Comparison of ENCODE assay signal across 27 cellular contexts in the genomic region with DNA sequence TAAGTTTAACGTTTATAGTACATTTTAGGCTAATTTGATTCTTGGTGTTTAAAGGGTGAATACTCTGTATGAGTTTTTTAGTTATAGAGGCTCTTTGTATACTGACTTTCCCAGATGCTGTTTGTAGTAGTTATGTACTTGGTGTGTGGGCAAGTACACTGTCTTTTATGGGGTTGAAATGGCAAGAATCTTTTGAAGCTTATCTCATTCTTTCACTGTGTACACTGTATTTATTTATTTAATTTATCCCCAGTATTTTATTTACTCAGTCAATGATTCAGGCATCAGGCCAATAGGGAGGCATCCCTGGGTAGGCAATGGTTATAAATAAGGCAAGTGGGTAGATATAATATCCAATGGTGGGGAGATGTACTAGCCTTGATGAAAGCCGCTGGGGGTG.
"Had no signal": no experiment of that assay in that cellular context is flagged by ENCODE, and none has a peak within 500 bp of the region (broad histone marks: within the 10 kb centered on the region; RNA-seq: fewer than 3 reads in every experiment).

No MANE protein-coding gene starts in this region.

- H3K4me3 Mint-ChIP-seq: activated CD8-positive, alpha-beta T cell treated with anti-CD3 and anti-CD28 coated beads, Interleukin-2, amount 10 ng/mL, durations not matched to agents 7 days and 5 days; activated naive CD4-positive, alpha-beta T cell treated with anti-CD3 and anti-CD28 coated beads, Interleukin-2, amount 50 U/mL, for 24 hours; activated T-cell treated with anti-CD3 and anti-CD28 coated beads, Interleukin-2, amount 50 U/mL, for 24 hours; activated T-helper 1 cell treated with anti-CD3 and anti-CD28 coated beads, Interleukin-12 subunit alpha, Interleukin-12 subunit beta, Interleukin-2, Interleukin-4 antibody, amounts not matched to agents 30 ng/mL and 10 ng/mL and 1 ng/mL, durations not matched to agents 14 hours and 24 hours and 36 hours; T-helper 17 cell; WTC11 had no signal

- ATAC-seq: activated CD8-positive, alpha-beta T cell treated with anti-CD3 and anti-CD28 coated beads, Interleukin-2, amount 10 ng/mL, durations not matched to agents 7 days and 5 days; T-helper 17 cell had no signal

- H3K4me3 ChIP-seq: MG63 had no signal

- H3K36me3 ChIP-seq: MG63 had no signal

- H3K36me3 Mint-ChIP-seq: activated naive CD4-positive, alpha-beta T cell treated with anti-CD3 and anti-CD28 coated beads, Interleukin-2, amount 50 U/mL, for 24 hours; WTC11 had no signal

- H3K9me3 ChIP-seq: MG63 had no signal

- H3K27me3 Mint-ChIP-seq: activated naive CD4-positive, alpha-beta T cell treated with anti-CD3 and anti-CD28 coated beads, Interleukin-2, amount 50 U/mL, for 24 hours; activated T-cell treated with anti-CD3 and anti-CD28 coated beads, Interleukin-2, amount 50 U/mL, for 24 hours; T-helper 17 cell had no signal

- DNase-seq: activated CD4-positive, alpha-beta T cell treated with anti-CD3 and anti-CD28 coated beads for 48 hours; activated CD4-positive, alpha-beta T cell treated with anti-CD3 and anti-CD28 coated beads, Interleukin-2, amount 50 U/mL, for 4 hours; activated CD4-positive, CD25-positive, alpha-beta regulatory T cell treated with anti-CD3 and anti-CD28 coated beads, Interleukin-2, amount 50 U/mL, for 72 hours; activated CD8-positive, alpha-beta memory T cell treated with anti-CD3 and anti-CD28 coated beads, Interleukin-2, amount 50 U/mL, for 48 hours; activated CD8-positive, alpha-beta T cell treated with anti-CD3 and anti-CD28 coated beads, Interleukin-2, amount 10 ng/mL, durations not matched to agents 7 days and 5 days; activated effector memory CD4-positive, alpha-beta T cell treated with Interleukin-2 at 50 U/mL for 16 hours; activated naive CD4-positive, alpha-beta T cell; activated T-cell treated with anti-CD3 and anti-CD28 coated beads, Interleukin-2, amount 50 U/mL, for 24 hours; aorta; central memory CD4-positive, alpha-beta T cell; cortex of kidney; KG1; MG63; MV-4-11; NCI-H1092 treated with DMSO at 0.1 percent for 48 hours; NCI-H1417 treated with DMSO at 0.1 percent for 48 hours; NCI-H187; NCI-H2081; NCI-H446 treated with DMSO at 0.1 percent for 48 hours; NCI-H774; NK-92 treated with Interleukin-12 subunit alpha and Interleukin-12 subunit beta, amount 100 ng/mL, for 24 hours; SHP77; T-helper 17 cell; T-helper 9 cell had no signal

- H3K27me3 ChIP-seq: MG63 had no signal

- H3K4me1 Mint-ChIP-seq: activated naive CD4-positive, alpha-beta T cell treated with anti-CD3 and anti-CD28 coated beads, Interleukin-2, amount 50 U/mL, for 24 hours; T-helper 17 cell had no signal

- H3K27ac Mint-ChIP-seq: activated CD8-positive, alpha-beta T cell treated with anti-CD3 and anti-CD28 coated beads, Interleukin-2, amount 10 ng/mL, durations not matched to agents 7 days and 5 days; activated naive CD4-positive, alpha-beta T cell treated with anti-CD3 and anti-CD28 coated beads, Interleukin-2, amount 50 U/mL, for 24 hours; activated T-cell treated with anti-CD3 and anti-CD28 coated beads, Interleukin-2, amount 50 U/mL, for 24 hours; activated T-helper 1 cell treated with anti-CD3 and anti-CD28 coated beads, Interleukin-12 subunit alpha, Interleukin-12 subunit beta, Interleukin-2, Interleukin-4 antibody, amounts not matched to agents 30 ng/mL and 10 ng/mL and 1 ng/mL, durations not matched to agents 14 hours and 24 hours and 36 hours; T-helper 17 cell; WTC11 had no signal
